8 cellular contexts compared by ENCODE assay signal in genomic region chr10:110872145-110872983, GRCh38.
DNase-seq lines count a peak whose midpoint lies in the region; ATAC-seq lines count a peak whose summit lies in the region.

No MANE protein-coding gene starts in this region.

- H3K27ac ChIP-seq in cingulate gyrus (ENCODE audit: low read depth, low read length), result peak overlapping the region; percentile 99

- peak; percentile 3 for ATAC-seq in HG03060 (IDR thresholded peaks at IDR 0.05; ENCODE audit: low read depth, unreplicated experiment)

- DNase-seq in NCI-H2029 (lab: John Stamatoyannopoulos, UW) (peak; percentile 17), NCI-H2029 treated with DMSO at 0.1 percent for 48 hours (lab: John Stamatoyannopoulos, UW) (no peak), NCI-H510A treated with DMSO at 0.1 percent for 48 hours (lab: John Stamatoyannopoulos, UW) (peak; percentile 56), left kidney (ENCODE audit: low read depth, low spot score) (peak; percentile 96)
- DNase-seq in activated CD4-positive, alpha-beta T cell treated with anti-CD3 and anti-CD28 coated beads for 4 hours, result peak; percentile 77 to 82
- DNase-seq in stimulated activated CD4-positive, alpha-beta T cell treated with anti-CD3 and anti-CD28 coated beads, Interleukin-1b, Interleukin-23, amount 100 ng/mL, for 48 hours, result peak; percentile 79
